1 cellular context compared by ENCODE assay signal in the genomic region with DNA sequence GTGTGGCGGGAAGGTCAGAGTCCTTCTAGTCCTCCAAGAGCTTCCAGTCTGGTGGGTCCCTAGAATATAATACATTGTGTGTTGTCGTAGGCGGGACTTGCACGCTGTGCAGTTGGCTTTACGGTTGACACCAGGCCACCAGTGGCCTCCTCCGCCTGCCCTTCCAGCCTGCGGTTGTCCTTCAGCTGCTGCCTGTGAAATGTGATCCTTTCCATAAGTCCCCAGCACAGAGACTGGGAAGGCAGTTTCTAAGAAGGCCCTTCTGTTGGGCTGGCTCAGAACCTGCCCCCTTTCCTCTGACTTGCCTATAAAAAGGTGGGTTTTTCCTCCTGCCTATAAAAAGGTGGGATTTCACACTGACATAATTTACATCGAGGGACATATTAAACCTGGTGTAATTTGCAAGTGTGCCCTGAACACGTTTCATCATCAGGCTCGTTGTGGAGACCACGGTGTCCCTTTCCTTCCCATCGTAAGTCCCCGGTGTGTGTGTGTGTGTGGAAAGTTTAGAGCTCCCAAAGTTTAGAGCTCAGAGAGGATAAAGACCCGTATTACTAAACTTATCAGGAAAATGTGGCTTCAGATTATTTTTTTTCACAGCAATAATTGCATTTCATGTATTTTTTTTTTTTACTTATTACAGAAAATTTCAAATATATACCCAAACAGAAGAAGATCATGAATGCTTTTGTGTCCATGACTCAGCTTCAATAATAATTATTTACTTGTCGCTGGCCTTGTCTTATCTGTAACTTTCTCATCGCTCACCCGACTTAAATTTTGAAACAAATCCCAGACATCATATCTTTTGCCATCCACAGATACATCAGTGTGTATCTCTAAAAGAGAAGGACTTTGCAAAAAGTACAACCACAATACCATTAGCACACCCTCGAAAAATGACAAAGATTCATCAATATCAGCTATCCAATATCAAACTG.
TF ChIP-seq lines count a peak whose summit lies in the region.

No MANE protein-coding gene starts in this region.

TF ChIP-seq in HEK293, 187 proteins besides CTCF, POLR2A, EP300 and RAD21 (continued from another document):
- TF ChIP-seq, protein P1, sequence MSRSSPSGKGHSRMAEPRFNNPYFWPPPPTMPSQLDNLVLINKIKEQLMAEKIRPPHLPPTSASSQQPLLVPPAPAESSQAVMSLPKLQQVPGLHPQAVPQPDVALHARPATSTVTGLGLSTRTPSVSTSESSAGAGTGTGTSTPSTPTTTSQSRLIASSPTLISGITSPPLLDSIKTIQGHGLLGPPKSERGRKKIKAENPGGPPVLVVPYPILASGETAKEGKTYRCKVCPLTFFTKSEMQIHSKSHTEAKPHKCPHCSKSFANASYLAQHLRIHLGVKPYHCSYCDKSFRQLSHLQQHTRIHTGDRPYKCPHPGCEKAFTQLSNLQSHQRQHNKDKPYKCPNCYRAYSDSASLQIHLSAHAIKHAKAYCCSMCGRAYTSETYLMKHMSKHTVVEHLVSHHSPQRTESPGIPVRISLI (tag by site-specific recombination; IDR thresholded peaks at IDR 0.05) = no peak
- TF ChIP-seq ZNF621 (tag by site-specific recombination; IDR thresholded peaks at IDR 0.05) (no peak), GLIS1 (tag by site-specific recombination; IDR thresholded peaks at IDR 0.05) (peak; percentile 78), MZF1 (tag by site-specific recombination; IDR thresholded peaks at IDR 0.05; ENCODE audit: borderline replicate concordance) (peak; percentile 93), ZNF776 (tag by site-specific recombination; IDR thresholded peaks at IDR 0.05; ENCODE audit: borderline replicate concordance) (no peak), SP2 (tag by site-specific recombination; IDR thresholded peaks at IDR 0.05) (peak; percentile 48), SP7 (tag by site-specific recombination; IDR thresholded peaks at IDR 0.05) (peak; percentile 77), GLIS2 (tag by site-specific recombination; IDR thresholded peaks at IDR 0.05) (peak; percentile 55; the same call in 1 of the 2 replicates), ZNF311 (tag by site-specific recombination; IDR thresholded peaks at IDR 0.05; ENCODE audit: borderline replicate concordance) (no peak), GFI1B (tag by site-specific recombination; IDR thresholded peaks at IDR 0.05) (no peak), PRDM1 (tag by site-specific recombination; IDR thresholded peaks at IDR 0.05) (no peak), MYNN (tag by site-specific recombination; IDR thresholded peaks at IDR 0.05; ENCODE audit: borderline replicate concordance) (no peak), ZFHX2 (tag by site-specific recombination; conservative IDR thresholded peaks at IDR 0.05) (peak; percentile 69; the same call in 1 of the 2 replicates), ZBTB48 (tag by site-specific recombination; IDR thresholded peaks at IDR 0.05) (peak; percentile 26; the same call in 1 of the 2 replicates), ZNF677 (tag by site-specific recombination; IDR thresholded peaks at IDR 0.05) (no peak), OSR2 (tag by site-specific recombination; IDR thresholded peaks at IDR 0.05) (peak; percentile 81), ZNF2 (tag by site-specific recombination; IDR thresholded peaks at IDR 0.05) (no peak), ZNF549 (tag by site-specific recombination; IDR thresholded peaks at IDR 0.05) (no peak), ZNF600 (tag by site-specific recombination; IDR thresholded peaks at IDR 0.05) (peak; percentile 88), ZBTB21 (tag by site-specific recombination; IDR thresholded peaks at IDR 0.05) (no peak), OVOL3 (tag by site-specific recombination; IDR thresholded peaks at IDR 0.05) (no peak)
- TF ChIP-seq, protein P2, sequence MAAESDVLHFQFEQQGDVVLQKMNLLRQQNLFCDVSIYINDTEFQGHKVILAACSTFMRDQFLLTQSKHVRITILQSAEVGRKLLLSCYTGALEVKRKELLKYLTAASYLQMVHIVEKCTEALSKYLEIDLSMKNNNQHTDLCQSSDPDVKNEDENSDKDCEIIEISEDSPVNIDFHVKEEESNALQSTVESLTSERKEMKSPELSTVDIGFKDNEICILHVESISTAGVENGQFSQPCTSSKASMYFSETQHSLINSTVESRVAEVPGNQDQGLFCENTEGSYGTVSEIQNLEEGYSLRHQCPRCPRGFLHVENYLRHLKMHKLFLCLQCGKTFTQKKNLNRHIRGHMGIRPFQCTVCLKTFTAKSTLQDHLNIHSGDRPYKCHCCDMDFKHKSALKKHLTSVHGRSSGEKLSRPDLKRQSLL (tag by site-specific recombination; IDR thresholded peaks at IDR 0.05) = no peak
- TF ChIP-seq, protein P3, sequence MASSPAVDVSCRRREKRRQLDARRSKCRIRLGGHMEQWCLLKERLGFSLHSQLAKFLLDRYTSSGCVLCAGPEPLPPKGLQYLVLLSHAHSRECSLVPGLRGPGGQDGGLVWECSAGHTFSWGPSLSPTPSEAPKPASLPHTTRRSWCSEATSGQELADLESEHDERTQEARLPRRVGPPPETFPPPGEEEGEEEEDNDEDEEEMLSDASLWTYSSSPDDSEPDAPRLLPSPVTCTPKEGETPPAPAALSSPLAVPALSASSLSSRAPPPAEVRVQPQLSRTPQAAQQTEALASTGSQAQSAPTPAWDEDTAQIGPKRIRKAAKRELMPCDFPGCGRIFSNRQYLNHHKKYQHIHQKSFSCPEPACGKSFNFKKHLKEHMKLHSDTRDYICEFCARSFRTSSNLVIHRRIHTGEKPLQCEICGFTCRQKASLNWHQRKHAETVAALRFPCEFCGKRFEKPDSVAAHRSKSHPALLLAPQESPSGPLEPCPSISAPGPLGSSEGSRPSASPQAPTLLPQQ (tag by site-specific recombination; IDR thresholded peaks at IDR 0.05) = 0 out of 2 replicates have a peak, but pooled peaks have one; percentile 43
- TF ChIP-seq, protein P4, sequence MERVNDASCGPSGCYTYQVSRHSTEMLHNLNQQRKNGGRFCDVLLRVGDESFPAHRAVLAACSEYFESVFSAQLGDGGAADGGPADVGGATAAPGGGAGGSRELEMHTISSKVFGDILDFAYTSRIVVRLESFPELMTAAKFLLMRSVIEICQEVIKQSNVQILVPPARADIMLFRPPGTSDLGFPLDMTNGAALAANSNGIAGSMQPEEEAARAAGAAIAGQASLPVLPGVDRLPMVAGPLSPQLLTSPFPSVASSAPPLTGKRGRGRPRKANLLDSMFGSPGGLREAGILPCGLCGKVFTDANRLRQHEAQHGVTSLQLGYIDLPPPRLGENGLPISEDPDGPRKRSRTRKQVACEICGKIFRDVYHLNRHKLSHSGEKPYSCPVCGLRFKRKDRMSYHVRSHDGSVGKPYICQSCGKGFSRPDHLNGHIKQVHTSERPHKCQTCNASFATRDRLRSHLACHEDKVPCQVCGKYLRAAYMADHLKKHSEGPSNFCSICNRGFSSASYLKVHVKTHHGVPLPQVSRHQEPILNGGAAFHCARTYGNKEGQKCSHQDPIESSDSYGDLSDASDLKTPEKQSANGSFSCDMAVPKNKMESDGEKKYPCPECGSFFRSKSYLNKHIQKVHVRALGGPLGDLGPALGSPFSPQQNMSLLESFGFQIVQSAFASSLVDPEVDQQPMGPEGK (tag by site-specific recombination; IDR thresholded peaks at IDR 0.05) = peak; percentile 63; the same call in 1 of the 2 replicates
TF ChIP-seq in HEK293: peak in this region for 28.
